9 cellular contexts compared by ENCODE assay signal in the genomic region with DNA sequence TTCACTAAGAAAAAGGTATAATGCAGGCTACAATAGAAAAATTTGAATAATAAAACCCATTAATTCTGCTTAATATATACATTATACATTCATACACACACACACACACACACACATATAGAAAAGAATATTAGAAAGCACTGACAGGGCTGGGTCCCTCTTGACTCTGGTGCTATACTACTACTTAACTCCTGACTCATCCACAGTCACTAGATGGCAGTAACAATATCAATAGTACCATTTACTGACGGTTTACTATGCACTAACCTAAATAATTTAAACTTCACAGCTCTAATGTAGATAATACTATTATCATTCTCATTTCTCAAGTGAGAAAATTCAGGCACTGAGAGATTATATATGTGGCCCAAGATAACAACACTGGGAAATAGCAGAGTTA.
DNase-seq lines count a peak whose midpoint lies in the region; ATAC-seq and TF ChIP-seq lines count a peak whose summit lies in the region.
"Had no signal": no experiment of that assay in that cellular context is flagged by ENCODE, and none has a peak within 500 bp of the region (broad histone marks: within the 10 kb centered on the region; RNA-seq: fewer than 3 reads in every experiment).

No MANE protein-coding gene starts in this region.

- no peak for DNase-seq in CD4-positive, alpha-beta T cell
- peak; percentile 22 for DNase-seq in NCI-H82 (lab: John Stamatoyannopoulos, UW)
- peak; percentile 8 for DNase-seq in fibroblast of peridontal ligament (ENCODE audit: extremely low read depth)
- DNase-seq in NCI-H2029 (lab: John Stamatoyannopoulos, UW) = no peak
- no peak for DNase-seq in uterus
- DNase-seq: NCI-H1436 treated with DMSO at 0.1 percent for 48 hours had no signal

- no peak overlapping the region for H3K4me3 Mint-ChIP-seq in CD4-positive, alpha-beta T cell

- H3K27ac Mint-ChIP-seq in CD4-positive, alpha-beta T cell = no peak overlapping the region

- no peak overlapping the region for H3K4me3 ChIP-seq in uterus

- no peak for ATAC-seq in CD4-positive, alpha-beta T cell (ENCODE audit: poor library complexity)
- ATAC-seq in GM21390 (IDR thresholded peaks at IDR 0.05; ENCODE audit: unreplicated experiment) = peak; percentile 73
- ATAC-seq in HG02973 (IDR thresholded peaks at IDR 0.05; ENCODE audit: unreplicated experiment) = no peak
- no peak for ATAC-seq in GM19452 (IDR thresholded peaks at IDR 0.05; ENCODE audit: unreplicated experiment)

- H3K9me3 Mint-ChIP-seq in CD4-positive, alpha-beta T cell = peaks cover 9% of the 10 kb centered on the region

- no peak for TF ChIP-seq POLR2A in uterus (IDR thresholded peaks at IDR 0.05)

- peak; percentile 11 for TF ChIP-seq CTCF in CD4-positive, alpha-beta T cell (IDR thresholded peaks at IDR 0.05)
- TF ChIP-seq CTCF in uterus (IDR thresholded peaks at IDR 0.05) = no peak

- no peaks in the 10 kb centered on the region for H3K27me3 ChIP-seq in CD4-positive, alpha-beta T cell (ENCODE audit: control insufficient read depth, insufficient read depth, low read length)
- no peaks in the 10 kb centered on the region for H3K27me3 ChIP-seq in uterus

- H3K4me1 ChIP-seq in uterus = no peaks in the 10 kb centered on the region

- H3K4me1 Mint-ChIP-seq in CD4-positive, alpha-beta T cell (ENCODE audit: low read depth) = no peaks in the 10 kb centered on the region

- POLR2A ChIA-PET in CD4-positive, alpha-beta T cell (lab: Charles Lee) = no interaction called here

- peaks cover 19% of the 10 kb centered on the region for H3K9me3 ChIP-seq in CD4-positive, alpha-beta T cell (ENCODE audit: control insufficient read depth, low read length)
- H3K9me3 ChIP-seq in uterus = peaks cover 0 to 17% of the 10 kb centered on the region in 2 donors

- H3K36me3 ChIP-seq in uterus = no peaks in the 10 kb centered on the region

- intact Hi-C loops in CD4-positive, alpha-beta T cell (cut with DNase I, micrococcal nuclease) = no loop called here
- intact Hi-C loops in uterus (cut with DNase I; ENCODE audit: low total_unique reads) = no loop called here

- H3K27ac ChIP-seq in CD4-positive, alpha-beta T cell (ENCODE audit: low read depth, low read length) = no peak overlapping the region
- H3K27ac ChIP-seq in uterus = no peak overlapping the region

- H3K36me3 Mint-ChIP-seq in CD4-positive, alpha-beta T cell (ENCODE audit: low read depth) = peaks cover 93% of the 10 kb centered on the region

- H3K27me3 Mint-ChIP-seq in CD4-positive, alpha-beta T cell = no peaks in the 10 kb centered on the region

- CTCF ChIA-PET in CD4-positive, alpha-beta T cell (lab: Charles Lee) = no interaction called here

Comparison
In these comparisons a context has a peak if more than half of its experiments do, and no peak if none do; other contexts are left out.
1. DNase-seq: peak in NCI-H82 (single experiment) and fibroblast of peridontal ligament (single experiment); none in CD4-positive, alpha-beta T cell (0 of 10), NCI-H2029 (single experiment) and uterus (0 of 2).